ENCODE assay signal across 22 cellular contexts in genomic region chr3:53225181-53225580, GRCh38.
"Had no signal": no experiment of that assay in that cellular context is flagged by ENCODE, and none has a peak within 500 bp of the region (broad histone marks: within the 10 kb centered on the region; RNA-seq: fewer than 3 reads in every experiment).

No MANE protein-coding gene starts in this region.

- H2AFZ ChIP-seq: neural progenitor cell had no signal

- H3K4me1 ChIP-seq: gastroesophageal sphincter, left ventricle myocardium inferior, neural progenitor cell, suprapubic skin, thyroid gland, uterus had no signal

- H3K27me3 Mint-ChIP-seq: natural killer cell treated with Interleukin-12 subunit alpha and Interleukin-12 subunit beta and Interleukin-15 and Interleukin-18, amount 100 ng/mL, for 72 hours; type B pancreatic cell had no signal

- H3K9ac ChIP-seq: neural progenitor cell had no signal

- H3K27ac Mint-ChIP-seq: natural killer cell treated with Interleukin-12 subunit alpha and Interleukin-12 subunit beta and Interleukin-15 and Interleukin-18, amount 100 ng/mL, for 72 hours; neural progenitor cell; type B pancreatic cell had no signal

- DNase-seq: cortex of kidney; effector memory CD4-positive, alpha-beta T cell; esophagus squamous epithelium; foreskin fibroblast; glutamatergic neuron; left ventricle myocardium inferior; mesenchymal stem cell; midbrain; occipital lobe; sigmoid colon; stimulated activated CD4-positive, alpha-beta T cell treated with anti-CD3 and anti-CD28 coated beads, Interleukin-12 subunit alpha, Interleukin-12 subunit beta, amount 100 ng/mL, for 4 hours; stimulated activated naive CD4-positive, alpha-beta T cell treated with Interleukin-2 at 50 U/mL for 16 hours; thyroid gland; uterus had no signal

- H3K27me3 ChIP-seq: esophagus squamous epithelium, gastroesophageal sphincter, neural progenitor cell, sigmoid colon, suprapubic skin, thyroid gland, uterus had no signal

- FAIRE-seq: endometrium had no signal

- H3K4me3 Mint-ChIP-seq: natural killer cell treated with Interleukin-12 subunit alpha and Interleukin-12 subunit beta and Interleukin-15 and Interleukin-18, amount 100 ng/mL, for 72 hours; neural progenitor cell; type B pancreatic cell had no signal

- H3K9me3 Mint-ChIP-seq: natural killer cell treated with Interleukin-12 subunit alpha and Interleukin-12 subunit beta and Interleukin-15 and Interleukin-18, amount 100 ng/mL, for 72 hours; neural progenitor cell; type B pancreatic cell had no signal

- H3K4me3 ChIP-seq: esophagus squamous epithelium, gastroesophageal sphincter, left ventricle myocardium inferior, lung, neural progenitor cell, sigmoid colon, skin epidermis, suprapubic skin, thyroid gland, uterus had no signal

- H3K27ac ChIP-seq: esophagus squamous epithelium, gastroesophageal sphincter, left ventricle myocardium inferior, neural progenitor cell, sigmoid colon, skin epidermis, suprapubic skin, thyroid gland, uterus had no signal

- H3K36me3 Mint-ChIP-seq: natural killer cell treated with Interleukin-12 subunit alpha and Interleukin-12 subunit beta and Interleukin-15 and Interleukin-18, amount 100 ng/mL, for 72 hours had no signal

- H3K4me2 ChIP-seq: neural progenitor cell had no signal

- H3K36me3 ChIP-seq: neural progenitor cell, uterus had no signal

- ATAC-seq: gastroesophageal sphincter; natural killer cell treated with Interleukin-12 subunit alpha and Interleukin-12 subunit beta and Interleukin-15 and Interleukin-18, amount 100 ng/mL, for 72 hours had no signal

- H3K9me3 ChIP-seq: esophagus squamous epithelium, gastroesophageal sphincter, left ventricle myocardium inferior, sigmoid colon, suprapubic skin, thyroid gland, uterus had no signal
